8 cellular contexts compared by ENCODE assay signal in the genomic region with DNA sequence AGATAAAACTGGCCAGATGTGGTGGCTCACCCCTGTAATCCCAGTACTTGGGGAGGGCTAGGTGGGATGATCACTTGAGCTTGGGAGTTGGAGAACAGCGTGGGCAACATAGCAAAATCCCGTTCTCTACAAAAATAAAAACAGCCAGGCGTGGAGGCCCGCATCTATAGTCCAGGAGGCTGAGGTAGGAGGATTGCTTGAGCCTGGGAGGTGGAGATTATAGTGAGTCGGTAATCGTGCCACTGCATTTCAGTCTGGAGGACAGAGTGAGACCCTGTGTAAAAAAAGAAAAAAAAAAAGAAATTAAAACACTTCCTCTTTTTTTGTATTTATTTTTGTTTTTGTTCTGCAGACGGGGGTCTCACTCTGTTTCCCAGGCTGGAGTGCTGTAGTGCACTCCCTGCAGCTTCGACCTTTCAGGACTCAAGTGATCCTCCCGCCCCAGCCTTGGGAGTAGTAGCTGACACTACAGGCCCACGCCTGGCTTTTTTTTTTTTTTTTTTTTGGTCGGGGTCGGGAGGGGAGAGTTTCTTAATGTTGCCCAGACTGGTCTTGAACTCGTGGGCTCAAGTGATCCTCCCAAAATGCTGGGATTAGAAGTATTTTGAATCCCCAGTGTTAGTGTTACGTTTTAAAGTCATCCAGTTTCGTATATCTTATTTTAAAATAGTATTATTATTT. TPM values are rescaled to one million over a fixed set of nuclear protein-coding genes. Genes with fewer than 3 reads are reported as not detected.
A peak's percentile ranks its signal among the peaks of the same experiment; 100 is the strongest.
DNase-seq lines count a peak whose midpoint lies in the region; ATAC-seq and TF ChIP-seq lines count a peak whose summit lies in the region.

No MANE protein-coding gene starts in this region.

- no peak for DNase-seq in activated naive CD4-positive, alpha-beta T cell treated with anti-CD3 and anti-CD28 coated beads, Interleukin-2, amount 10 ng/mL, durations not matched to agents 7 days and 5 days
- DNase-seq in activated naive CD4-positive, alpha-beta T cell treated with Interleukin-2 at 50 U/mL for 16 hours: no peak
- no peak for DNase-seq in astrocyte of the cerebellum (ENCODE audit: low read depth)
- no peak for DNase-seq in lung (ENCODE audit: low spot score)
- DNase-seq in type B pancreatic cell (ENCODE audit: extremely low spot score, unreplicated experiment): no peak
- no peak for DNase-seq in mucosa of gallbladder (ENCODE audit: low spot score)

- peaks cover 7% of the 10 kb centered on the region for H3K36me3 Mint-ChIP-seq in activated naive CD4-positive, alpha-beta T cell treated with anti-CD3 and anti-CD28 coated beads, Interleukin-2, amount 10 ng/mL, durations not matched to agents 7 days and 5 days
- H3K36me3 Mint-ChIP-seq in type B pancreatic cell: peaks cover 13% of the 10 kb centered on the region

- H3K4me1 ChIP-seq in lung (ENCODE audit: control insufficient read depth in 2 of 2, insufficient read depth in 2 of 2, low read length in 2 of 2): peaks cover 5 to 13% of the 10 kb centered on the region in 2 donors

- no peaks in the 10 kb centered on the region for H3K36me3 ChIP-seq in lung (ENCODE audit: control insufficient read depth in 2 of 2, insufficient read depth in 2 of 2, low read length in 2 of 2)

- no peak overlapping the region for H3K27ac ChIP-seq in lung (ENCODE audit: low read depth in 1 of 2, low read length in 1 of 2)

- WGBS in lung, 2 donors: 38 to 48% methylated on average over 15 of the region's 15 CpGs

- no peaks in the 10 kb centered on the region for H3K9me3 Mint-ChIP-seq in activated naive CD4-positive, alpha-beta T cell treated with anti-CD3 and anti-CD28 coated beads, Interleukin-2, amount 10 ng/mL, durations not matched to agents 7 days and 5 days
- H3K9me3 Mint-ChIP-seq in type B pancreatic cell: no peaks in the 10 kb centered on the region

- peak overlapping the region; percentile 99 for H3K4me3 Mint-ChIP-seq in activated naive CD4-positive, alpha-beta T cell treated with anti-CD3 and anti-CD28 coated beads, Interleukin-2, amount 10 ng/mL, durations not matched to agents 7 days and 5 days
- peak overlapping the region; percentile 97 for H3K4me3 Mint-ChIP-seq in type B pancreatic cell

- peaks cover 44% of the 10 kb centered on the region for H3K4me1 Mint-ChIP-seq in activated naive CD4-positive, alpha-beta T cell treated with anti-CD3 and anti-CD28 coated beads, Interleukin-2, amount 10 ng/mL, durations not matched to agents 7 days and 5 days
- peaks cover 14% of the 10 kb centered on the region for H3K4me1 Mint-ChIP-seq in type B pancreatic cell (ENCODE audit: unreplicated experiment)

- ATAC-seq in lung (ENCODE audit: insufficient read depth, low FRiP score) (no peak), HG03139 (IDR thresholded peaks at IDR 0.05; ENCODE audit: unreplicated experiment) (no peak), HG03342 (IDR thresholded peaks at IDR 0.05; ENCODE audit: unreplicated experiment) (no peak)

- TF ChIP-seq CTCF in astrocyte of the cerebellum (IDR thresholded peaks at IDR 0.05; ENCODE audit: low read depth, low read length, missing control alignments) (no peak), lung (IDR thresholded peaks at IDR 0.05; ENCODE audit: control extremely low read depth, extremely low read depth) (no peak), type B pancreatic cell (conservative IDR thresholded peaks at IDR 0.05) (no peak)

- CTCF ChIA-PET in activated naive CD4-positive, alpha-beta T cell treated with anti-CD3 and anti-CD28 coated beads, Interleukin-2, amount 10 ng/mL, durations not matched to agents 7 days and 5 days (lab: Charles Lee): interaction anchor here (1.2 to 4.2 kb wide), 3 partner anchors 14 to 65 kb away, joined by 4 to 33 read pairs (median 5); partner anchors contain the start of gene ZNF821

- H3K4me3 ChIP-seq in astrocyte of the cerebellum (ENCODE audit: low read depth, low read length) (peak overlapping the region; percentile 100), lung (peak overlapping the region; percentile 26)

- in situ Hi-C loops in astrocyte of the cerebellum (cut with HindIII; ENCODE audit: low sequenced_read_pairs): no loop called here

- H3K27ac Mint-ChIP-seq in activated naive CD4-positive, alpha-beta T cell treated with anti-CD3 and anti-CD28 coated beads, Interleukin-2, amount 10 ng/mL, durations not matched to agents 7 days and 5 days: peak overlapping the region; percentile 77
- peak overlapping the region; percentile 70 for H3K27ac Mint-ChIP-seq in type B pancreatic cell

- H3K9me3 ChIP-seq in lung (ENCODE audit: control insufficient read depth in 2 of 2, insufficient read depth in 1 of 2, low read length in 1 of 2): no peaks in the 10 kb centered on the region

- H3K27me3 Mint-ChIP-seq in activated naive CD4-positive, alpha-beta T cell treated with anti-CD3 and anti-CD28 coated beads, Interleukin-2, amount 10 ng/mL, durations not matched to agents 7 days and 5 days: peaks cover 4% of the 10 kb centered on the region
- no peaks in the 10 kb centered on the region for H3K27me3 Mint-ChIP-seq in type B pancreatic cell

- no peaks in the 10 kb centered on the region for H3K27me3 ChIP-seq in lung (ENCODE audit: control insufficient read depth, insufficient read depth)

RNA-seq across cellular contexts. Expression of gene IST1, which starts 1.5 kb away (rescaled TPM):
- total RNA-seq in lung: 100 to 1,000 TPM; 150 to 236 TPM
- 100 to 1,000 TPM in 1 of 2 donors, 10 to 100 TPM in 1; 77.4 to 143 TPM for polyA plus RNA-seq in lung
- 232 and 233 TPM in 2 replicates for total RNA-seq in type B pancreatic cell (ENCODE audit: low replicate concordance)
- 225 TPM for total RNA-seq in mucosa of gallbladder

RNA-seq across cellular contexts. Expression of gene ZNF821, which starts 12.8 kb away (rescaled TPM):
- 1 to 10 TPM; 9.4 to 9.8 TPM for total RNA-seq in lung
- polyA plus RNA-seq in lung: 1 to 10 TPM; 3.7 to 4.0 TPM
- total RNA-seq in type B pancreatic cell (ENCODE audit: low replicate concordance): 12.8 and 18.5 TPM in 2 replicates
- total RNA-seq in mucosa of gallbladder: 9.3 TPM

RNA-seq across cellular contexts. Expression of gene ATXN1L, which starts 51.1 kb away (rescaled TPM):
- total RNA-seq in lung (10 to 100 TPM; 25.1 to 25.7 TPM), type B pancreatic cell (ENCODE audit: low replicate concordance) (27.8 and 29.0 TPM in 2 replicates), mucosa of gallbladder (30.0 TPM)
- polyA plus RNA-seq in lung: 10 to 100 TPM in 1 of 2 donors, 1 to 10 TPM in 1; 7.3 to 12.0 TPM
